In genomic region chr9:128838338-128838737, GRCh38 we compare ENCODE assay signal across 1 cellular context.
TF ChIP-seq lines count a peak whose summit lies in the region.

No MANE protein-coding gene starts in this region.

TF ChIP-seq in HepG2, 621 proteins besides CTCF, POLR2A, EP300 and RAD21 (continued from another document and continues in another):
- TF ChIP-seq ARID5B (CRISPR knock-in tag; IDR thresholded peaks at IDR 0.05) (peak; percentile 81), KLF13 (CRISPR knock-in tag; IDR thresholded peaks at IDR 0.05) (no peak), ZNF446 (CRISPR knock-in tag; IDR thresholded peaks at IDR 0.05) (peak; percentile 52; the same call in 1 of the 2 replicates), NR2F2 (IDR thresholded peaks at IDR 0.05; ENCODE audit: borderline replicate concordance, low read depth) (peak; percentile 94), ZNF790 (CRISPR knock-in tag; IDR thresholded peaks at IDR 0.05; ENCODE audit: borderline replicate concordance) (peak; percentile 66; the same call in 1 of the 2 replicates), ZNF563 (CRISPR knock-in tag; IDR thresholded peaks at IDR 0.05) (0 out of 2 replicates have a peak, but pooled peaks have one; percentile 70), ZNF431 (CRISPR knock-in tag; IDR thresholded peaks at IDR 0.05; ENCODE audit: borderline replicate concordance, low read depth) (no peak), FOXA3 (CRISPR knock-in tag; IDR thresholded peaks at IDR 0.05) (peak; percentile 86), ZBTB4 (CRISPR knock-in tag; IDR thresholded peaks at IDR 0.05; ENCODE audit: borderline replicate concordance) (no peak), HMG20A (CRISPR knock-in tag; IDR thresholded peaks at IDR 0.05; ENCODE audit: borderline replicate concordance) (peak; percentile 75; the same call in 1 of the 2 replicates), SIX1 (CRISPR knock-in tag; IDR thresholded peaks at IDR 0.05; ENCODE audit: borderline replicate concordance) (peak; percentile 86), PAWR (CRISPR knock-in tag; IDR thresholded peaks at IDR 0.05; ENCODE audit: borderline replicate concordance) (no peak), SP5 (CRISPR knock-in tag; IDR thresholded peaks at IDR 0.05; ENCODE audit: borderline replicate concordance, low read depth) (peak; percentile 80; the same call in 1 of the 2 replicates), MBD4 (IDR thresholded peaks at IDR 0.05; ENCODE audit: borderline replicate concordance, low read length) (no peak), U2AF1 (optimal IDR thresholded peaks at IDR 0.05; ENCODE audit: low read depth, low read length) (no peak), SALL1 (CRISPR knock-in tag; IDR thresholded peaks at IDR 0.05) (peak; percentile 88), ELF1 (CRISPR knock-in tag; IDR thresholded peaks at IDR 0.05) (0 out of 2 replicates have a peak, but pooled peaks have one; percentile 13), NR2C2 (CRISPR knock-in tag; IDR thresholded peaks at IDR 0.05; ENCODE audit: borderline replicate concordance) (peak; percentile 58; the same call in 1 of the 2 replicates), SOX5 (CRISPR knock-in tag; IDR thresholded peaks at IDR 0.05; ENCODE audit: borderline replicate concordance) (peak; percentile 97), ZSCAN21 (CRISPR knock-in tag; IDR thresholded peaks at IDR 0.05; ENCODE audit: borderline replicate concordance) (0 out of 2 replicates have a peak, but pooled peaks have one; percentile 34), ZNF24 (IDR thresholded peaks at IDR 0.05) (no peak), ZNF792 (CRISPR knock-in tag; IDR thresholded peaks at IDR 0.05) (peak; percentile 50; the same call in 1 of the 2 replicates), RARA (CRISPR knock-in tag; IDR thresholded peaks at IDR 0.05) (peak; percentile 83), AHDC1 (CRISPR knock-in tag; IDR thresholded peaks at IDR 0.05; ENCODE audit: borderline replicate concordance) (0 out of 2 replicates have a peak, but pooled peaks have one; percentile 43)
- TF ChIP-seq, protein P1, sequence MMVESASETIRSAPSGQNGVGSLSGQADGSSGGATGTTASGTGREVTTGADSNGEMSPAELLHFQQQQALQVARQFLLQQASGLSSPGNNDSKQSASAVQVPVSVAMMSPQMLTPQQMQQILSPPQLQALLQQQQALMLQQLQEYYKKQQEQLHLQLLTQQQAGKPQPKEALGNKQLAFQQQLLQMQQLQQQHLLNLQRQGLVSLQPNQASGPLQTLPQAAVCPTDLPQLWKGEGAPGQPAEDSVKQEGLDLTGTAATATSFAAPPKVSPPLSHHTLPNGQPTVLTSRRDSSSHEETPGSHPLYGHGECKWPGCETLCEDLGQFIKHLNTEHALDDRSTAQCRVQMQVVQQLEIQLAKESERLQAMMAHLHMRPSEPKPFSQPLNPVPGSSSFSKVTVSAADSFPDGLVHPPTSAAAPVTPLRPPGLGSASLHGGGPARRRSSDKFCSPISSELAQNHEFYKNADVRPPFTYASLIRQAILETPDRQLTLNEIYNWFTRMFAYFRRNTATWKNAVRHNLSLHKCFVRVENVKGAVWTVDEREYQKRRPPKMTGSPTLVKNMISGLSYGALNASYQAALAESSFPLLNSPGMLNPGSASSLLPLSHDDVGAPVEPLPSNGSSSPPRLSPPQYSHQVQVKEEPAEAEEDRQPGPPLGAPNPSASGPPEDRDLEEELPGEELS (CRISPR knock-in tag; IDR thresholded peaks at IDR 0.05), result peak; percentile 82
- TF ChIP-seq, protein P2, sequence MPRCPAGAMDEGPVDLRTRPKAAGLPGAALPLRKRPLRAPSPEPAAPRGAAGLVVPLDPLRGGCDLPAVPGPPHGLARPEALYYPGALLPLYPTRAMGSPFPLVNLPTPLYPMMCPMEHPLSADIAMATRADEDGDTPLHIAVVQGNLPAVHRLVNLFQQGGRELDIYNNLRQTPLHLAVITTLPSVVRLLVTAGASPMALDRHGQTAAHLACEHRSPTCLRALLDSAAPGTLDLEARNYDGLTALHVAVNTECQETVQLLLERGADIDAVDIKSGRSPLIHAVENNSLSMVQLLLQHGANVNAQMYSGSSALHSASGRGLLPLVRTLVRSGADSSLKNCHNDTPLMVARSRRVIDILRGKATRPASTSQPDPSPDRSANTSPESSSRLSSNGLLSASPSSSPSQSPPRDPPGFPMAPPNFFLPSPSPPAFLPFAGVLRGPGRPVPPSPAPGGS (CRISPR knock-in tag; IDR thresholded peaks at IDR 0.05), result 0 out of 2 replicates have a peak, but pooled peaks have one; percentile 26
- TF ChIP-seq, protein P3, sequence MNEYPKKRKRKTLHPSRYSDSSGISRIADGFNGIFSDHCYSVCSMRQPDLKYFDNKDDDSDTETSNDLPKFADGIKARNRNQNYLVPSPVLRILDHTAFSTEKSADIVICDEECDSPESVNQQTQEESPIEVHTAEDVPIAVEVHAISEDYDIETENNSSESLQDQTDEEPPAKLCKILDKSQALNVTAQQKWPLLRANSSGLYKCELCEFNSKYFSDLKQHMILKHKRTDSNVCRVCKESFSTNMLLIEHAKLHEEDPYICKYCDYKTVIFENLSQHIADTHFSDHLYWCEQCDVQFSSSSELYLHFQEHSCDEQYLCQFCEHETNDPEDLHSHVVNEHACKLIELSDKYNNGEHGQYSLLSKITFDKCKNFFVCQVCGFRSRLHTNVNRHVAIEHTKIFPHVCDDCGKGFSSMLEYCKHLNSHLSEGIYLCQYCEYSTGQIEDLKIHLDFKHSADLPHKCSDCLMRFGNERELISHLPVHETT (CRISPR knock-in tag; conservative IDR thresholded peaks at IDR 0.05), result no peak
- TF ChIP-seq, protein P4, sequence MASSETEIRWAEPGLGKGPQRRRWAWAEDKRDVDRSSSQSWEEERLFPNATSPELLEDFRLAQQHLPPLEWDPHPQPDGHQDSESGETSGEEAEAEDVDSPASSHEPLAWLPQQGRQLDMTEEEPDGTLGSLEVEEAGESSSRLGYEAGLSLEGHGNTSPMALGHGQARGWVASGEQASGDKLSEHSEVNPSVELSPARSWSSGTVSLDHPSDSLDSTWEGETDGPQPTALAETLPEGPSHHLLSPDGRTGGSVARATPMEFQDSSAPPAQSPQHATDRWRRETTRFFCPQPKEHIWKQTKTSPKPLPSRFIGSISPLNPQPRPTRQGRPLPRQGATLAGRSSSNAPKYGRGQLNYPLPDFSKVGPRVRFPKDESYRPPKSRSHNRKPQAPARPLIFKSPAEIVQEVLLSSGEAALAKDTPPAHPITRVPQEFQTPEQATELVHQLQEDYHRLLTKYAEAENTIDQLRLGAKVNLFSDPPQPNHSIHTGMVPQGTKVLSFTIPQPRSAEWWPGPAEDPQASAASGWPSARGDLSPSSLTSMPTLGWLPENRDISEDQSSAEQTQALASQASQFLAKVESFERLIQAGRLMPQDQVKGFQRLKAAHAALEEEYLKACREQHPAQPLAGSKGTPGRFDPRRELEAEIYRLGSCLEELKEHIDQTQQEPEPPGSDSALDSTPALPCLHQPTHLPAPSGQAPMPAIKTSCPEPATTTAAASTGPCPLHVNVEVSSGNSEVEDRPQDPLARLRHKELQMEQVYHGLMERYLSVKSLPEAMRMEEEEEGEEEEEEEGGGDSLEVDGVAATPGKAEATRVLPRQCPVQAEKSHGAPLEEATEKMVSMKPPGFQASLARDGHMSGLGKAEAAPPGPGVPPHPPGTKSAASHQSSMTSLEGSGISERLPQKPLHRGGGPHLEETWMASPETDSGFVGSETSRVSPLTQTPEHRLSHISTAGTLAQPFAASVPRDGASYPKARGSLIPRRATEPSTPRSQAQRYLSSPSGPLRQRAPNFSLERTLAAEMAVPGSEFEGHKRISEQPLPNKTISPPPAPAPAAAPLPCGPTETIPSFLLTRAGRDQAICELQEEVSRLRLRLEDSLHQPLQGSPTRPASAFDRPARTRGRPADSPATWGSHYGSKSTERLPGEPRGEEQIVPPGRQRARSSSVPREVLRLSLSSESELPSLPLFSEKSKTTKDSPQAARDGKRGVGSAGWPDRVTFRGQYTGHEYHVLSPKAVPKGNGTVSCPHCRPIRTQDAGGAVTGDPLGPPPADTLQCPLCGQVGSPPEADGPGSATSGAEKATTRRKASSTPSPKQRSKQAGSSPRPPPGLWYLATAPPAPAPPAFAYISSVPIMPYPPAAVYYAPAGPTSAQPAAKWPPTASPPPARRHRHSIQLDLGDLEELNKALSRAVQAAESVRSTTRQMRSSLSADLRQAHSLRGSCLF (CRISPR knock-in tag; IDR thresholded peaks at IDR 0.05; ENCODE audit: borderline replicate concordance), result no peak
- TF ChIP-seq, protein P5, sequence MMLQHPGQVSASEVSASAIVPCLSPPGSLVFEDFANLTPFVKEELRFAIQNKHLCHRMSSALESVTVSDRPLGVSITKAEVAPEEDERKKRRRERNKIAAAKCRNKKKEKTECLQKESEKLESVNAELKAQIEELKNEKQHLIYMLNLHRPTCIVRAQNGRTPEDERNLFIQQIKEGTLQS (CRISPR knock-in tag; IDR thresholded peaks at IDR 0.05), result no peak
